19 cellular contexts compared by ENCODE assay signal in the genomic region with DNA sequence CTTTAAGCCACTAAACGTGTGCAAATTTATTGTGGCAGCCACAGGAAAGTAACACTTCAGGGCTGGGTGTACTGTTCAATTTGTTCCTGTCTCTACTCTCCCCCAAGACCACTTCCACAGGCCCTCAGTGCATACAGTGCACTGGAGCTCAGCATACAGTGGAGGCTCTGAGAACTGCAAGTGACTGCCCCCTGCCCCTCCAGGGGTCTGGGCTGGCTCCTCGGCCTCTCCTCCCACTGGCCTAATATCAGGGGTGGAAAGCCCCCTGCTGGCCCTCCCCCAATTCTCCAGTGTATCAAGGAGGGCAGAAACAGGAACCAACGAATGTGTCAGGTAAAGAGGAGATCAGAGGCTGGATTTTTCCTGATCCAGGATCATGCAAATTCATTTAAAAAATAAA. TPM values are rescaled to one million over a fixed set of nuclear protein-coding genes. Genes with fewer than 3 reads are reported as not detected.
DNase-seq lines count a peak whose midpoint lies in the region; ATAC-seq and TF ChIP-seq lines count a peak whose summit lies in the region.
"Had no signal": no experiment of that assay in that cellular context is flagged by ENCODE, and none has a peak within 500 bp of the region (broad histone marks: within the 10 kb centered on the region; RNA-seq: fewer than 3 reads in every experiment).

No MANE protein-coding gene starts in this region.

- peak; percentile 65 for ATAC-seq in Panc1
- ATAC-seq in stimulated activated memory B cell treated with anti-CD40 and anti-IgM and Interleukin-4, amounts not matched to agents 10 μg/mL and 1 μg/mL and 100 μg/mL, for 72 hours: peak; percentile 49
- no peak for ATAC-seq in HG03097 (IDR thresholded peaks at IDR 0.05; ENCODE audit: low FRiP score, unreplicated experiment)

- H3K27me3 Mint-ChIP-seq in glutamatergic neuron (ENCODE audit: unreplicated experiment) (no peaks in the 10 kb centered on the region), CD14-positive monocyte (ENCODE audit: low read depth in 3 of 3) (peaks cover 2 to 5% (median 4%) of the 10 kb centered on the region in 3 donors)
- H3K27me3 Mint-ChIP-seq in stimulated activated memory B cell treated with anti-CD40 and anti-IgM and Interleukin-4, amounts not matched to agents 10 μg/mL and 1 μg/mL and 100 μg/mL, for 72 hours: no peaks in the 10 kb centered on the region
- H3K27me3 Mint-ChIP-seq: activated naive CD8-positive, alpha-beta T cell treated with anti-CD3 and anti-CD28 coated beads for 36 hours had no signal

- 0 out of 2 replicates have a peak, but pooled peaks cover 3% of the 10 kb centered on the region for H3K4me1 ChIP-seq in Panc1 (ENCODE audit: control insufficient read depth, insufficient read depth, low read length)
- H3K4me1 ChIP-seq: esophagus squamous epithelium, Peyer's patch, transverse colon had no signal

- no peaks in the 10 kb centered on the region for H3K27me3 ChIP-seq in Panc1 (ENCODE audit: control insufficient read depth, insufficient read depth, low read length)
- H3K27me3 ChIP-seq: esophagus squamous epithelium, Peyer's patch, transverse colon had no signal

- DNase-seq in NCI-H1694 treated with DMSO at 0.1 percent for 48 hours (lab: John Stamatoyannopoulos, UW) (peak; percentile 17), NCI-H1694 (lab: John Stamatoyannopoulos, UW) (no peak), Panc1 (ENCODE audit: low read depth, low spot score) (no peak), glutamatergic neuron (peak; percentile 47), CD14-positive monocyte (ENCODE audit: low spot score) (no peak)
- DNase-seq in effector CD4-positive, alpha-beta T cell: no peak
- DNase-seq: 8988T; activated naive CD8-positive, alpha-beta T cell treated with anti-CD3 and anti-CD28 coated beads for 36 hours; CD4-positive, alpha-beta memory T cell; esophagus squamous epithelium; mesenchymal stem cell; NCI-H1092 treated with DMSO at 0.1 percent for 48 hours; NCI-H2171 treated with DMSO at 0.1 percent for 48 hours; Peyer's patch; transverse colon had no signal

- H3K4me1 Mint-ChIP-seq in glutamatergic neuron (ENCODE audit: low read depth, unreplicated experiment): peaks cover 4% of the 10 kb centered on the region
- H3K4me1 Mint-ChIP-seq in stimulated activated memory B cell treated with anti-CD40 and anti-IgM and Interleukin-4, amounts not matched to agents 10 μg/mL and 1 μg/mL and 100 μg/mL, for 72 hours: peaks cover 20% of the 10 kb centered on the region
- peaks cover 18% of the 10 kb centered on the region for H3K4me1 Mint-ChIP-seq in CD14-positive monocyte
- H3K4me1 Mint-ChIP-seq: CD4-positive, alpha-beta memory T cell; nephron had no signal

- H3K27ac Mint-ChIP-seq in glutamatergic neuron (ENCODE audit: unreplicated experiment) (no peak overlapping the region), CD14-positive monocyte (no peak overlapping the region)
- no peak overlapping the region for H3K27ac Mint-ChIP-seq in stimulated activated memory B cell treated with anti-CD40 and anti-IgM and Interleukin-4, amounts not matched to agents 10 μg/mL and 1 μg/mL and 100 μg/mL, for 72 hours
- H3K27ac Mint-ChIP-seq: activated naive CD8-positive, alpha-beta T cell treated with anti-CD3 and anti-CD28 coated beads for 36 hours; CD4-positive, alpha-beta memory T cell; nephron had no signal

- H3K36me3 ChIP-seq in Panc1 (ENCODE audit: control insufficient read depth, insufficient read depth, low read length): no peaks in the 10 kb centered on the region
- H3K36me3 ChIP-seq: Peyer's patch, transverse colon had no signal

- intact Hi-C loops in Panc1 (cut with micrococcal nuclease; ENCODE audit: unreplicated experiment): no loop called here
- intact Hi-C loops in CD14-positive monocyte (cut with micrococcal nuclease): no loop called here

- H3K9me3 Mint-ChIP-seq in glutamatergic neuron (ENCODE audit: unreplicated experiment) (peaks cover 1% of the 10 kb centered on the region), CD14-positive monocyte (peaks cover 0 to 3% (median 0%) of the 10 kb centered on the region in 7 donors)
- no peaks in the 10 kb centered on the region for H3K9me3 Mint-ChIP-seq in stimulated activated memory B cell treated with anti-CD40 and anti-IgM and Interleukin-4, amounts not matched to agents 10 μg/mL and 1 μg/mL and 100 μg/mL, for 72 hours
- H3K9me3 Mint-ChIP-seq: activated naive CD8-positive, alpha-beta T cell treated with anti-CD3 and anti-CD28 coated beads for 36 hours; CD4-positive, alpha-beta memory T cell; nephron had no signal

- no peak overlapping the region for H3K4me3 Mint-ChIP-seq in glutamatergic neuron (ENCODE audit: unreplicated experiment)
- H3K4me3 Mint-ChIP-seq in stimulated activated memory B cell treated with anti-CD40 and anti-IgM and Interleukin-4, amounts not matched to agents 10 μg/mL and 1 μg/mL and 100 μg/mL, for 72 hours: no peak overlapping the region
- H3K4me3 Mint-ChIP-seq in CD14-positive monocyte: no peak overlapping the region
- H3K4me3 Mint-ChIP-seq: activated naive CD8-positive, alpha-beta T cell treated with anti-CD3 and anti-CD28 coated beads for 36 hours; CD4-positive, alpha-beta memory T cell; nephron had no signal

- H3K36me3 Mint-ChIP-seq in glutamatergic neuron (ENCODE audit: unreplicated experiment): no peaks in the 10 kb centered on the region
- no peaks in the 10 kb centered on the region for H3K36me3 Mint-ChIP-seq in stimulated activated memory B cell treated with anti-CD40 and anti-IgM and Interleukin-4, amounts not matched to agents 10 μg/mL and 1 μg/mL and 100 μg/mL, for 72 hours
- H3K36me3 Mint-ChIP-seq in CD14-positive monocyte: no peaks in the 10 kb centered on the region
- H3K36me3 Mint-ChIP-seq: activated naive CD8-positive, alpha-beta T cell treated with anti-CD3 and anti-CD28 coated beads for 36 hours; CD4-positive, alpha-beta memory T cell had no signal

- CTCF ChIA-PET in Panc1 (lab: Charles Lee): no interaction called here

- POLR2A ChIA-PET in Panc1 (lab: Charles Lee): no interaction called here

- H3K4me3 ChIP-seq in Panc1 (ENCODE audit: low read depth in 2 of 2, low read length in 2 of 2): no peak overlapping the region
- H3K4me3 ChIP-seq: esophagus squamous epithelium, Peyer's patch, transverse colon had no signal

- H3K27ac ChIP-seq in Panc1 (ENCODE audit: low read length): peak overlapping the region; percentile 40
- H3K27ac ChIP-seq: esophagus squamous epithelium, HL-60, Peyer's patch, transverse colon had no signal

- in situ Hi-C loops in Panc1 (cut with HindIII; ENCODE audit: low pct_unique_long_range_greater_than_20kb, low sequenced_read_pairs): no loop called here

- TF ChIP-seq CTCF in Panc1 (IDR thresholded peaks at IDR 0.05): no peak
- peak; percentile 40 for TF ChIP-seq CTCF in glutamatergic neuron (IDR thresholded peaks at IDR 0.05; ENCODE audit: partially characterized antibody, unreplicated experiment)
- TF ChIP-seq CTCF in CD14-positive monocyte (IDR thresholded peaks at IDR 0.05): no peak

- H3K9me3 ChIP-seq in Panc1 (ENCODE audit: control insufficient read depth, insufficient read depth, low read depth, low read length): no peaks in the 10 kb centered on the region
- H3K9me3 ChIP-seq: esophagus squamous epithelium, Peyer's patch, transverse colon had no signal

- BruUV-seq in Panc1 (replicated peaks; lab: Mats Ljungman, UMichigan): no TSS peak

RNA-seq across cellular contexts. Expression of a gene that starts 19.9 kb away (rescaled TPM):
- total RNA-seq in Panc1 (2021; ENCODE audit: unreplicated experiment) (141 TPM), glutamatergic neuron (ENCODE audit: unreplicated experiment) (32.7 TPM)
- 63.2 TPM for polyA plus RNA-seq in Panc1 (2012; ENCODE audit: insufficient read length)
- under 1 TPM; 0.28 to 0.69 TPM for polyA plus RNA-seq in CD14-positive monocyte

Comparison
In these comparisons a context has a peak if more than half of its experiments do, and no peak if none do; other contexts are left out.
1. DNase-seq: peak in NCI-H1694 treated with DMSO at 0.1 percent for 48 hours (single experiment) and glutamatergic neuron (single experiment); none in NCI-H1694 (single experiment), Panc1 (single experiment), CD14-positive monocyte (single experiment) and effector CD4-positive, alpha-beta T cell (single experiment).